In genomic region chr20:14336667-14337066, GRCh38 we compare ENCODE assay signal across 8 cellular contexts. TPM values are rescaled to one million over a fixed set of nuclear protein-coding genes. Genes with fewer than 3 reads are reported as not detected.
DNase-seq lines count a peak whose midpoint lies in the region; ATAC-seq, FAIRE-seq and TF ChIP-seq lines count a peak whose summit lies in the region.

No MANE protein-coding gene starts in this region.

- H3K9me3 ChIP-seq in keratinocyte (ENCODE audit: control insufficient read depth, low read depth, low read length) = no peaks in the 10 kb centered on the region
- no peaks in the 10 kb centered on the region for H3K9me3 ChIP-seq in subcutaneous abdominal adipose tissue (ENCODE audit: control insufficient read depth in 5 of 5, low read length in 5 of 5)

- H3K9ac ChIP-seq in keratinocyte (ENCODE audit: control insufficient read depth, extremely low read depth, insufficient read depth, low read length) = peak overlapping the region; percentile 94
- H3K9ac ChIP-seq in subcutaneous abdominal adipose tissue (ENCODE audit: low read length in 5 of 5) = peak overlapping the region in 2 of 5 donors; percentile 76 to 78

- dilution Hi-C loops in keratinocyte (cut with MboI; ENCODE audit: extremely low pct_ligation_motif_present, low sequenced_read_pairs) = loop anchor here (25.0 kb wide), 1 partner anchor 376 kb away; no protein-coding TSS in a partner anchor

- peak overlapping the region; percentile 57 for H3K4me2 ChIP-seq in keratinocyte (ENCODE audit: control insufficient read depth, extremely low read depth, insufficient read depth, low read depth, low read length)

- peak in 1 of 3 experiments; percentile 6 for TF ChIP-seq CTCF in keratinocyte (optimal IDR thresholded peaks at IDR 0.05 in 1 of 3, IDR thresholded peaks at IDR 0.05 in 1 of 3, conservative IDR thresholded peaks at IDR 0.05 in 1 of 3; ENCODE audit: extremely low read depth in 1 of 3, insufficient read depth in 2 of 3, low read length in 3 of 3)

- FAIRE-seq in keratinocyte (lab: Jason Lieb, UNC) = peak; percentile 53
- FAIRE-seq in H54 (lab: Jason Lieb, UNC) = no peak

- no peak overlapping the region for H2AFZ ChIP-seq in keratinocyte (ENCODE audit: control insufficient read depth, low read length)

- H3K4me3 ChIP-seq in keratinocyte (ENCODE audit: control insufficient read depth in 2 of 3, extremely low read depth in 1 of 3, insufficient read depth in 2 of 3, low read depth in 1 of 3, low read length in 3 of 3) (peak overlapping the region; percentile 62 to 93 (median 91)), subcutaneous abdominal adipose tissue (ENCODE audit: low read depth in 1 of 5, low read length in 5 of 5) (peak overlapping the region in 4 of 5 donors; percentile 57 to 89 (median 83))

- peaks cover 56% of the 10 kb centered on the region for H3K79me2 ChIP-seq in keratinocyte (ENCODE audit: control insufficient read depth, insufficient read depth, low read length)

- H3K27ac ChIP-seq in keratinocyte (ENCODE audit: control insufficient read depth, insufficient read depth, low read length) (peak overlapping the region; percentile 95), subcutaneous abdominal adipose tissue (ENCODE audit: low read depth, low read length) (no peak overlapping the region)

- ATAC-seq in HG02973 (IDR thresholded peaks at IDR 0.05; ENCODE audit: unreplicated experiment) = no peak
- ATAC-seq in activated CD4-positive, CD25-positive, alpha-beta regulatory T cell treated with anti-CD3 and anti-CD28 coated beads, Interleukin-2, amount 50 U/mL, for 24 hours = no peak

- H3K27me3 ChIP-seq in keratinocyte (ENCODE audit: control insufficient read depth, extremely low read depth, insufficient read depth, low read length) = no peaks in the 10 kb centered on the region
- H3K27me3 ChIP-seq in subcutaneous abdominal adipose tissue (ENCODE audit: control insufficient read depth in 5 of 5, insufficient read depth in 4 of 5, low read length in 5 of 5) = no peaks in the 10 kb centered on the region

- peaks cover 14% of the 10 kb centered on the region for H3K4me1 ChIP-seq in keratinocyte (ENCODE audit: control insufficient read depth, extremely low read depth, insufficient read depth, low read length)
- H3K4me1 ChIP-seq in subcutaneous abdominal adipose tissue (ENCODE audit: control insufficient read depth in 5 of 5, insufficient read depth in 5 of 5, low read length in 5 of 5) = peaks cover 0 to 17% (median 10%) of the 10 kb centered on the region in 5 donors

- no peaks in the 10 kb centered on the region for H4K20me1 ChIP-seq in keratinocyte (ENCODE audit: control insufficient read depth, extremely low read depth, insufficient read depth, low read length)

- H3K9me1 ChIP-seq in keratinocyte (ENCODE audit: control insufficient read depth, extremely low read depth, insufficient read depth, low read length) = no peaks in the 10 kb centered on the region

- no peak for TF ChIP-seq POLR2A in H54 (IDR thresholded peaks at IDR 0.05; ENCODE audit: low read depth, low read length)

- peak; percentile 22 for DNase-seq in HK-2 (ENCODE audit: unreplicated experiment)
- DNase-seq in amniotic epithelial cell (ENCODE audit: low read depth) = peak; percentile 49
- no peak for DNase-seq in keratinocyte (ENCODE audit: low read depth, low spot score)
- no peak for DNase-seq in putamen (ENCODE audit: low spot score)
- no peak for DNase-seq in H54 (ENCODE audit: insufficient read length, low spot score)

- H3K36me3 ChIP-seq in keratinocyte (ENCODE audit: control insufficient read depth in 2 of 2, extremely low read depth in 1 of 2, insufficient read depth in 2 of 2, low read length in 2 of 2) = no peaks in the 10 kb centered on the region
- H3K36me3 ChIP-seq in subcutaneous abdominal adipose tissue (ENCODE audit: control insufficient read depth in 5 of 5, insufficient read depth in 5 of 5, low read length in 5 of 5) = no peaks in the 10 kb centered on the region

RNA-seq across cellular contexts. Expression of gene FLRT3, which starts 0.7 kb away (rescaled TPM):
- polyA plus RNA-seq in keratinocyte = 69.7 to 123 TPM (median 91.7 TPM) in 3 replicates
- 26.0 TPM for polyA plus RNA-seq in keratinocyte (2011; ENCODE audit: low read depth)
- polyA plus RNA-seq in keratinocyte (2011; cell fraction: cytosol; rRNA removed) = 19.7 and 39.9 TPM in 2 replicates
- polyA plus RNA-seq in keratinocyte (2011; cell fraction: nucleus; rRNA removed) = 161 and 172 TPM in 2 replicates
- polyA plus RNA-seq in keratinocyte (2012; ENCODE audit: low replicate concordance) = 25.7 and 51.0 TPM in 2 replicates
- 39.2 to 159 TPM (median 142 TPM) in 3 replicates for polyA minus RNA-seq in keratinocyte
- 40.3 TPM for polyA minus RNA-seq in keratinocyte (2011; cell fraction: cytosol; rRNA and poly(A)+ RNA removed)
- polyA minus RNA-seq in keratinocyte (2011; cell fraction: nucleus; rRNA and poly(A)+ RNA removed) = 147 and 284 TPM in 2 replicates

Comparison
In these comparisons a context has a peak if more than half of its experiments do, and no peak if none do; other contexts are left out.
1. DNase-seq: peak in HK-2 (single experiment) and amniotic epithelial cell (single experiment); none in keratinocyte (single experiment), putamen (single experiment) and H54 (single experiment).